In genomic region chr21:38467911-38468310, GRCh38 we compare ENCODE assay signal across 15 cellular contexts. TPM values are rescaled to one million over a fixed set of nuclear protein-coding genes. Genes with fewer than 3 reads are reported as not detected.
"Had no signal": no experiment of that assay in that cellular context is flagged by ENCODE, and none has a peak within 500 bp of the region (broad histone marks: within the 10 kb centered on the region; RNA-seq: fewer than 3 reads in every experiment).

No MANE protein-coding gene starts in this region.

- H3K9me3 ChIP-seq: left ventricle myocardium inferior, sigmoid colon, transverse colon had no signal

- H3K27me3 ChIP-seq: transverse colon had no signal

- FAIRE-seq: islet of Langerhans had no signal

- H3K36me3 ChIP-seq: left ventricle myocardium inferior, sigmoid colon, transverse colon had no signal

- DNase-seq: activated CD4-positive, alpha-beta T cell treated with anti-CD3 and anti-CD28 coated beads for 48 hours; activated CD8-positive, alpha-beta memory T cell treated with anti-CD3 and anti-CD28 coated beads, Interleukin-2, amount 50 U/mL, for 48 hours; activated CD8-positive, alpha-beta T cell treated with anti-CD3 and anti-CD28 coated beads, Interleukin-2, amount 10 ng/mL, durations not matched to agents 7 days and 5 days; activated naive CD8-positive, alpha-beta T cell treated with anti-CD3 and anti-CD28 coated beads, Interleukin-2, amount 10 ng/mL, durations not matched to agents 7 days and 5 days; anterior cingulate cortex; dermis blood vessel endothelial cell; glutamatergic neuron; left ventricle myocardium inferior; sigmoid colon; stimulated activated CD4-positive, alpha-beta T cell treated with anti-CD3 and anti-CD28 coated beads, Interleukin-2, amount 100 ng/mL, for 24 hours; stimulated activated naive B cell treated with anti-CD40 and anti-IgM and Interleukin-4, amounts not matched to agents 10 μg/mL and 1 μg/mL and 100 μg/mL, for 72 hours; transverse colon had no signal

- ATAC-seq: activated CD8-positive, alpha-beta T cell treated with anti-CD3 and anti-CD28 coated beads, Interleukin-2, amount 10 ng/mL, durations not matched to agents 7 days and 5 days; esophagus mucosa; stimulated activated naive B cell treated with anti-CD40 and anti-IgM and Interleukin-4, amounts not matched to agents 10 μg/mL and 1 μg/mL and 100 μg/mL, for 72 hours had no signal

- H3K4me3 ChIP-seq: left ventricle myocardium inferior, sigmoid colon, transverse colon had no signal

- H3K27ac ChIP-seq: left ventricle myocardium inferior, sigmoid colon, transverse colon had no signal

- H3K4me1 ChIP-seq: sigmoid colon had no signal

RNA-seq across cellular contexts. Expression of gene ERG, which starts 30.4 kb away (rescaled TPM):
- total RNA-seq: activated CD8-positive, alpha-beta T cell treated with anti-CD3 and anti-CD28 coated beads, Interleukin-2, amount 10 ng/mL, durations not matched to agents 7 days and 5 days; activated naive CD8-positive, alpha-beta T cell treated with anti-CD3 and anti-CD28 coated beads, Interleukin-2, amount 10 ng/mL, durations not matched to agents 7 days and 5 days had no signal
- polyA plus RNA-seq: neural cell had no signal
